In genomic region chr9:123448247-123448646, GRCh38 we compare ENCODE assay signal across 26 cellular contexts.
"Had no signal": no experiment of that assay in that cellular context is flagged by ENCODE, and none has a peak within 500 bp of the region (broad histone marks: within the 10 kb centered on the region; RNA-seq: fewer than 3 reads in every experiment).

No MANE protein-coding gene starts in this region.

- H3K27ac Mint-ChIP-seq: activated CD8-positive, alpha-beta memory T cell treated with anti-CD3 and anti-CD28 coated beads, Interleukin-2, amount 10 ng/mL, durations not matched to agents 7 days and 5 days; activated naive CD8-positive, alpha-beta T cell treated with anti-CD3 and anti-CD28 coated beads, Interleukin-2, amount 10 ng/mL, durations not matched to agents 7 days and 5 days; activated T-helper 17 cell treated with anti-CD3 and anti-CD28 coated beads, Interleukin-2, amount 50 U/mL, for 72 hours had no signal

- H3K27me3 Mint-ChIP-seq: activated CD8-positive, alpha-beta memory T cell treated with anti-CD3 and anti-CD28 coated beads, Interleukin-2, amount 10 ng/mL, durations not matched to agents 7 days and 5 days; activated naive CD8-positive, alpha-beta T cell treated with anti-CD3 and anti-CD28 coated beads, Interleukin-2, amount 10 ng/mL, durations not matched to agents 7 days and 5 days; activated T-helper 17 cell treated with anti-CD3 and anti-CD28 coated beads, Interleukin-2, amount 50 U/mL, for 72 hours had no signal

- H3K4me1 ChIP-seq: adrenal gland, breast epithelium, Peyer's patch, SJCRH30 had no signal

- H3K4me1 Mint-ChIP-seq: activated CD8-positive, alpha-beta memory T cell treated with anti-CD3 and anti-CD28 coated beads, Interleukin-2, amount 10 ng/mL, durations not matched to agents 7 days and 5 days; activated naive CD8-positive, alpha-beta T cell treated with anti-CD3 and anti-CD28 coated beads, Interleukin-2, amount 10 ng/mL, durations not matched to agents 7 days and 5 days; activated T-helper 17 cell treated with anti-CD3 and anti-CD28 coated beads, Interleukin-2, amount 50 U/mL, for 72 hours had no signal

- ATAC-seq: activated CD4-positive, CD25-positive, alpha-beta regulatory T cell treated with anti-CD3 and anti-CD28 coated beads, Interleukin-2, amount 50 U/mL, for 24 hours; activated CD8-positive, alpha-beta memory T cell treated with anti-CD3 and anti-CD28 coated beads, Interleukin-2, amount 10 ng/mL, durations not matched to agents 7 days and 5 days; activated T-helper 17 cell treated with anti-CD3 and anti-CD28 coated beads, Interleukin-2, amount 50 U/mL, for 72 hours had no signal

- H3K9me3 Mint-ChIP-seq: activated naive CD8-positive, alpha-beta T cell treated with anti-CD3 and anti-CD28 coated beads, Interleukin-2, amount 10 ng/mL, durations not matched to agents 7 days and 5 days; activated T-helper 17 cell treated with anti-CD3 and anti-CD28 coated beads, Interleukin-2, amount 50 U/mL, for 72 hours had no signal

- H3K9ac ChIP-seq: SK-N-SH had no signal

- H3K27ac ChIP-seq: adrenal gland, breast epithelium, Peyer's patch, RWPE1, SJCRH30, WERI-Rb-1 had no signal

- H3K27me3 ChIP-seq: adrenal gland, breast epithelium, MG63, Peyer's patch, SJCRH30 had no signal

- H3K4me3 ChIP-seq: adrenal gland, breast epithelium, MG63, Peyer's patch, SJCRH30 had no signal

- H3K4me2 ChIP-seq: SK-N-SH had no signal

- DNase-seq: activated CD4-positive, alpha-beta T cell treated with anti-CD3 and anti-CD28 coated beads for 48 hours; activated CD4-positive, alpha-beta T cell treated with anti-CD3 and anti-CD28 coated beads, Interleukin-2, amount 50 U/mL, for 4 hours; activated CD8-positive, alpha-beta memory T cell treated with anti-CD3 and anti-CD28 coated beads, Interleukin-2, amount 10 ng/mL, durations not matched to agents 7 days and 5 days; activated naive CD4-positive, alpha-beta T cell treated with anti-CD3 and anti-CD28 coated beads, Interleukin-2, amount 50 U/mL, for 16 hours; activated naive CD8-positive, alpha-beta T cell treated with anti-CD3 and anti-CD28 coated beads, Interleukin-2, amount 10 ng/mL, durations not matched to agents 7 days and 5 days; activated T-cell treated with anti-CD3 and anti-CD28 coated beads for 4 hours; activated T-cell treated with anti-CD3 and anti-CD28 coated beads, Interleukin-2, amount 50 U/mL, for 48 hours; anterior cingulate cortex; central memory CD4-positive, alpha-beta T cell; MG63; NCI-H1105 treated with DMSO at 0.1 percent for 48 hours; NCI-H1436 treated with DMSO at 0.1 percent for 48 hours; NCI-H187; NCI-H2081; NCI-H524; Right ventricle myocardium superior; SJCRH30; SK-N-SH; T-helper 1 cell; WERI-Rb-1 had no signal

- H3K36me3 Mint-ChIP-seq: activated CD8-positive, alpha-beta memory T cell treated with anti-CD3 and anti-CD28 coated beads, Interleukin-2, amount 10 ng/mL, durations not matched to agents 7 days and 5 days had no signal

- H3K9me2 ChIP-seq: SK-N-SH had no signal

- H3K9me3 ChIP-seq: adrenal gland, breast epithelium, MG63, Peyer's patch, SJCRH30, SK-N-SH had no signal

- H3K4me3 Mint-ChIP-seq: activated CD8-positive, alpha-beta memory T cell treated with anti-CD3 and anti-CD28 coated beads, Interleukin-2, amount 10 ng/mL, durations not matched to agents 7 days and 5 days; activated naive CD8-positive, alpha-beta T cell treated with anti-CD3 and anti-CD28 coated beads, Interleukin-2, amount 10 ng/mL, durations not matched to agents 7 days and 5 days; activated T-helper 17 cell treated with anti-CD3 and anti-CD28 coated beads, Interleukin-2, amount 50 U/mL, for 72 hours had no signal

- H3K36me3 ChIP-seq: adrenal gland, breast epithelium, MG63, SJCRH30 had no signal
